Comparison of ENCODE assay signal across 10 cellular contexts in the genomic region with DNA sequence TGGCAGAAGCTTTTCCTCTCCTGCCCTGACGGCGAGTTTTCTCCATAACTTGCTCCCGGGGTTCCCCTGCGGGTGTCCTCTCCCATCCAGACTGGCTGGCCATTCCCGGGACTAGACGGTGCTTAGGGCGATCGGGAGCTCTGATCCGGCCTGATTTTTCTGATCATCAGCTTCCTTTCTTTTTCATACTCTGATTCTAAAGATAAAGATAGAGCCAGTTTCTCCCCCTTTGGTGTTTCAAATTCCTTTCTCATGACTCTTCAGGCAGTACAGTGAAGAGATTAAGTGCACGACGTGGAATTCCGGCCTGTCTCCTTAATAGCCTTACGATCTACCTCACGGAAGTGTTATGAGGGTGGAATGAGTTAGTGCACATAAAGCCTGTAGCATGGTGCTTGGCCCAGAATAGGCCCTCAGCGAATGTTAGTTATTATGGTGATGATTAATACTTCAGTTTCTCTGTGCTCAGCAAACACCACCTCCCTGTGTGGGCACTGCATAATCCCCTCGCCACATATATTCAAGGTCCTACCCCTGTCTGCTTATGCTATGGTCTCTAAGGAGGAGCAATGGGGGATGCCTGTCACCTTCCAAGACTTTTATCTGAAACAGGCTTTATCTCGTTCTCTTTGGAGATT.
DNase-seq lines count a peak whose midpoint lies in the region; ATAC-seq and TF ChIP-seq lines count a peak whose summit lies in the region.
"Had no signal": no experiment of that assay in that cellular context is flagged by ENCODE, and none has a peak within 500 bp of the region (broad histone marks: within the 10 kb centered on the region; RNA-seq: fewer than 3 reads in every experiment).

No MANE protein-coding gene starts in this region.

- H3K9ac ChIP-seq in mesendoderm (ENCODE audit: low read length): no peak overlapping the region

- no peak overlapping the region for H2BK15ac ChIP-seq in mesendoderm (replicated peaks; ENCODE audit: low read depth)

- peaks cover 11% of the 10 kb centered on the region for H3K4me1 ChIP-seq in mesendoderm (ENCODE audit: control insufficient read depth, low read depth, low read length)
- H3K4me1 ChIP-seq: esophagus muscularis mucosa had no signal

- no peak overlapping the region for H3K27ac ChIP-seq in mesendoderm (ENCODE audit: low read depth, low read length)
- H3K27ac ChIP-seq: esophagus muscularis mucosa had no signal

- no peak overlapping the region for H2BK120ac ChIP-seq in mesendoderm (ENCODE audit: low read depth, low read length)

- no peak overlapping the region for H2AK5ac ChIP-seq in mesendoderm (ENCODE audit: low read length)

- DNase-seq in AG09309 (ENCODE audit: low read depth): peak; percentile 71
- no peak for DNase-seq in chondrocyte (ENCODE audit: low spot score)
- DNase-seq in mesendoderm: peak; percentile 87
- no peak for DNase-seq in endothelial cell (ENCODE audit: low spot score)
- DNase-seq in activated naive CD4-positive, alpha-beta T cell treated with Interleukin-2 at 50 U/mL for 16 hours: no peak
- DNase-seq: nucleus accumbens had no signal

- H3K79me1 ChIP-seq in mesendoderm (ENCODE audit: low read length): no peaks in the 10 kb centered on the region

- H3K36me3 Mint-ChIP-seq in chondrocyte (ENCODE audit: low read depth): no peaks in the 10 kb centered on the region
- no peaks in the 10 kb centered on the region for H3K36me3 Mint-ChIP-seq in endothelial cell (ENCODE audit: low read depth, unreplicated experiment)

- H2BK5ac ChIP-seq in mesendoderm (ENCODE audit: low read length): peak overlapping the region; percentile 41

- H3K79me2 ChIP-seq in mesendoderm (ENCODE audit: control insufficient read depth, insufficient read depth, low read length): no peaks in the 10 kb centered on the region

- peaks cover 23% of the 10 kb centered on the region for H3K4me1 Mint-ChIP-seq in chondrocyte (ENCODE audit: low read depth)
- no peaks in the 10 kb centered on the region for H3K4me1 Mint-ChIP-seq in endothelial cell (ENCODE audit: unreplicated experiment)

- TF ChIP-seq RAD21 in Ishikawa (IDR thresholded peaks at IDR 0.05; ENCODE audit: low read depth): no peak

- H3K27ac Mint-ChIP-seq in chondrocyte (ENCODE audit: unreplicated experiment) (peak overlapping the region; percentile 92), endothelial cell (ENCODE audit: unreplicated experiment) (no peak overlapping the region)

- no CpG with 5 or more reads among the region's 17 CpGs for WGBS in mesendoderm (ENCODE audit: extremely low coverage, insufficient coverage, low lambda C conversion rate)

- no peak overlapping the region for H3K23ac ChIP-seq in mesendoderm (ENCODE audit: low read length)

- H3K9me3 Mint-ChIP-seq in chondrocyte (ENCODE audit: low read depth) (no peaks in the 10 kb centered on the region), endothelial cell (ENCODE audit: unreplicated experiment) (no peaks in the 10 kb centered on the region)

- peak; percentile 46; the same call in 1 of the 2 replicates for TF ChIP-seq EP300 in Ishikawa (IDR thresholded peaks at IDR 0.05; ENCODE audit: borderline replicate concordance)

- H3K27me3 ChIP-seq in mesendoderm (ENCODE audit: insufficient read depth, low read length, poor library complexity): no peaks in the 10 kb centered on the region
- H3K27me3 ChIP-seq: esophagus muscularis mucosa had no signal

- no peak overlapping the region for H3K4me2 ChIP-seq in mesendoderm (ENCODE audit: low read length)

- H3K4me3 Mint-ChIP-seq in chondrocyte (ENCODE audit: unreplicated experiment) (peak overlapping the region; percentile 29), endothelial cell (ENCODE audit: unreplicated experiment) (no peak overlapping the region)

- ATAC-seq in GM18511 (IDR thresholded peaks at IDR 0.05; ENCODE audit: unreplicated experiment): no peak
- ATAC-seq in GM21423 (IDR thresholded peaks at IDR 0.05; ENCODE audit: unreplicated experiment): no peak

- H3K56ac ChIP-seq in mesendoderm (ENCODE audit: low read length): peak overlapping the region; percentile 60

- H3K4ac ChIP-seq in mesendoderm (ENCODE audit: low read depth, low read length): no peak overlapping the region

- H4K8ac ChIP-seq in mesendoderm (ENCODE audit: low read depth, low read length): no peak overlapping the region

- H3K18ac ChIP-seq in mesendoderm (ENCODE audit: low read length): no peak overlapping the region

- H4K5ac ChIP-seq in mesendoderm (ENCODE audit: low read length): no peak overlapping the region

- TF ChIP-seq CTCF in AG09309 (IDR thresholded peaks at IDR 0.05; ENCODE audit: control insufficient read depth, insufficient read depth, low read depth, low read length, missing control alignments) (no peak), chondrocyte (IDR thresholded peaks at IDR 0.05) (no peak), endothelial cell (IDR thresholded peaks at IDR 0.05; ENCODE audit: unreplicated experiment) (no peak)

- no peak overlapping the region for H3K4me3 ChIP-seq in AG09309 (ENCODE audit: control insufficient read depth, low read depth, low read length)
- no peak overlapping the region for H3K4me3 ChIP-seq in mesendoderm (ENCODE audit: low read length)
- H3K4me3 ChIP-seq: esophagus muscularis mucosa had no signal

- no peaks in the 10 kb centered on the region for H3K36me3 ChIP-seq in mesendoderm (ENCODE audit: control insufficient read depth, insufficient read depth, low read length)
- H3K36me3 ChIP-seq: esophagus muscularis mucosa had no signal

- H3K27me3 Mint-ChIP-seq in chondrocyte (ENCODE audit: low read depth) (no peaks in the 10 kb centered on the region), endothelial cell (ENCODE audit: unreplicated experiment) (peaks cover 2% of the 10 kb centered on the region)

TF ChIP-seq in Ishikawa, 13 proteins besides CTCF, POLR2A, EP300 and RAD21:
- TF ChIP-seq EGR1 (IDR thresholded peaks at IDR 0.05) (no peak), TAF1 (IDR thresholded peaks at IDR 0.05; ENCODE audit: low read depth) (no peak), TEAD4 (IDR thresholded peaks at IDR 0.05) (peak; percentile 54), FOXM1 (IDR thresholded peaks at IDR 0.05; ENCODE audit: borderline replicate concordance, low read depth) (no peak), NFIC (IDR thresholded peaks at IDR 0.05) (no peak)
- TF ChIP-seq, protein P1, sequence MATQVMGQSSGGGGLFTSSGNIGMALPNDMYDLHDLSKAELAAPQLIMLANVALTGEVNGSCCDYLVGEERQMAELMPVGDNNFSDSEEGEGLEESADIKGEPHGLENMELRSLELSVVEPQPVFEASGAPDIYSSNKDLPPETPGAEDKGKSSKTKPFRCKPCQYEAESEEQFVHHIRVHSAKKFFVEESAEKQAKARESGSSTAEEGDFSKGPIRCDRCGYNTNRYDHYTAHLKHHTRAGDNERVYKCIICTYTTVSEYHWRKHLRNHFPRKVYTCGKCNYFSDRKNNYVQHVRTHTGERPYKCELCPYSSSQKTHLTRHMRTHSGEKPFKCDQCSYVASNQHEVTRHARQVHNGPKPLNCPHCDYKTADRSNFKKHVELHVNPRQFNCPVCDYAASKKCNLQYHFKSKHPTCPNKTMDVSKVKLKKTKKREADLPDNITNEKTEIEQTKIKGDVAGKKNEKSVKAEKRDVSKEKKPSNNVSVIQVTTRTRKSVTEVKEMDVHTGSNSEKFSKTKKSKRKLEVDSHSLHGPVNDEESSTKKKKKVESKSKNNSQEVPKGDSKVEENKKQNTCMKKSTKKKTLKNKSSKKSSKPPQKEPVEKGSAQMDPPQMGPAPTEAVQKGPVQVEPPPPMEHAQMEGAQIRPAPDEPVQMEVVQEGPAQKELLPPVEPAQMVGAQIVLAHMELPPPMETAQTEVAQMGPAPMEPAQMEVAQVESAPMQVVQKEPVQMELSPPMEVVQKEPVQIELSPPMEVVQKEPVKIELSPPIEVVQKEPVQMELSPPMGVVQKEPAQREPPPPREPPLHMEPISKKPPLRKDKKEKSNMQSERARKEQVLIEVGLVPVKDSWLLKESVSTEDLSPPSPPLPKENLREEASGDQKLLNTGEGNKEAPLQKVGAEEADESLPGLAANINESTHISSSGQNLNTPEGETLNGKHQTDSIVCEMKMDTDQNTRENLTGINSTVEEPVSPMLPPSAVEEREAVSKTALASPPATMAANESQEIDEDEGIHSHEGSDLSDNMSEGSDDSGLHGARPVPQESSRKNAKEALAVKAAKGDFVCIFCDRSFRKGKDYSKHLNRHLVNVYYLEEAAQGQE (IDR thresholded peaks at IDR 0.05; ENCODE audit: low read depth): no peak
TF ChIP-seq in Ishikawa: peak in this region for 1.

Comparison
In these comparisons a context has a peak if more than half of its experiments do, and no peak if none do; other contexts are left out.
1. DNase-seq: peak in AG09309 (single experiment) and mesendoderm (single experiment); none in chondrocyte (single experiment), endothelial cell (single experiment) and activated naive CD4-positive, alpha-beta T cell treated with Interleukin-2 at 50 U/mL for 16 hours (single experiment).